In genomic region chr6:149964243-149965190, GRCh38 we compare ENCODE assay signal across 8 cellular contexts. TPM values are rescaled to one million over a fixed set of nuclear protein-coding genes. Genes with fewer than 3 reads are reported as not detected.
DNase-seq lines count a peak whose midpoint lies in the region; ATAC-seq and TF ChIP-seq lines count a peak whose summit lies in the region.

No MANE protein-coding gene starts in this region.

- no peak overlapping the region; the same call in 1 of the 2 replicates for H3K27ac Mint-ChIP-seq in GM23338
- peak overlapping the region; percentile 91 for H3K27ac Mint-ChIP-seq in T-helper 2 cell treated with Interferon-gamma antibody and Interleukin-4, amounts not matched to agents 5 μg/mL and 100 μg/mL, for 36 hours
- no peak overlapping the region for H3K27ac Mint-ChIP-seq in nephron progenitor cell

- no peak overlapping the region for H3K27ac ChIP-seq in GM23338 (ENCODE audit: low read depth)

- peaks cover 6% of the 10 kb centered on the region; the same call in 1 of the 2 replicates for H3K4me1 ChIP-seq in GM23338 (ENCODE audit: insufficient read depth)

- peak overlapping the region; percentile 96 for H2AFZ ChIP-seq in GM23338

- no peaks in the 10 kb centered on the region for H3K9me2 ChIP-seq in GM23338 (ENCODE audit: insufficient read depth)

- no peak for DNase-seq in GM23338 (ENCODE audit: low spot score)
- no peak for DNase-seq in T-helper 2 cell treated with Interferon-gamma antibody and Interleukin-4, amounts not matched to agents 5 μg/mL and 100 μg/mL, for 36 hours (ENCODE audit: low spot score)
- DNase-seq in epithelial cell of esophagus (ENCODE audit: low read depth), result peak; percentile 25
- DNase-seq in nephron progenitor cell, result peak; percentile 42
- no peak for DNase-seq in NCI-H2029 (lab: John Stamatoyannopoulos, UW)
- no peak for DNase-seq in NCI-H510A (lab: John Stamatoyannopoulos, UW)
- DNase-seq in NCI-H226, result no peak

- H3K4me1 Mint-ChIP-seq in GM23338, result peaks cover 21% of the 10 kb centered on the region
- H3K4me1 Mint-ChIP-seq in T-helper 2 cell treated with Interferon-gamma antibody and Interleukin-4, amounts not matched to agents 5 μg/mL and 100 μg/mL, for 36 hours (ENCODE audit: low read depth), result peaks cover 22% of the 10 kb centered on the region
- H3K4me1 Mint-ChIP-seq in nephron progenitor cell, result peaks cover 29% of the 10 kb centered on the region

- H3K4me3 ChIP-seq in GM23338, result peak overlapping the region; percentile 90
- peak overlapping the region; percentile 53 for H3K4me3 ChIP-seq in epithelial cell of esophagus (ENCODE audit: low read length)

- H3K79me2 ChIP-seq in GM23338 (replicated peaks; ENCODE audit: insufficient read depth), result no peaks in the 10 kb centered on the region

- H3K9me3 Mint-ChIP-seq in GM23338, result peaks cover 9% of the 10 kb centered on the region
- no peaks in the 10 kb centered on the region for H3K9me3 Mint-ChIP-seq in T-helper 2 cell treated with Interferon-gamma antibody and Interleukin-4, amounts not matched to agents 5 μg/mL and 100 μg/mL, for 36 hours
- H3K9me3 Mint-ChIP-seq in nephron progenitor cell, result no peaks in the 10 kb centered on the region

- ATAC-seq in GM23338 (peak; percentile 8), GM21737 (IDR thresholded peaks at IDR 0.05; ENCODE audit: unreplicated experiment) (no peak)

- H3K27me3 Mint-ChIP-seq in GM23338 (ENCODE audit: insufficient read depth, low read depth, poor library complexity) (peaks cover 94% of the 10 kb centered on the region), nephron progenitor cell (ENCODE audit: low read depth, poor library complexity) (peaks cover 100% of the 10 kb centered on the region)
- peaks cover 82% of the 10 kb centered on the region for H3K27me3 Mint-ChIP-seq in T-helper 2 cell treated with Interferon-gamma antibody and Interleukin-4, amounts not matched to agents 5 μg/mL and 100 μg/mL, for 36 hours (ENCODE audit: low read depth)

- no peaks in the 10 kb centered on the region; the same call in 1 of the 2 replicates for H4K20me1 ChIP-seq in GM23338 (replicated peaks; ENCODE audit: insufficient read depth)

- no peaks in the 10 kb centered on the region for H3K36me3 ChIP-seq in GM23338 (ENCODE audit: insufficient read depth)

- no peaks in the 10 kb centered on the region for H3K36me3 Mint-ChIP-seq in GM23338 (ENCODE audit: low read depth)
- H3K36me3 Mint-ChIP-seq in T-helper 2 cell treated with Interferon-gamma antibody and Interleukin-4, amounts not matched to agents 5 μg/mL and 100 μg/mL, for 36 hours (ENCODE audit: low read depth), result peaks cover 3% of the 10 kb centered on the region
- H3K36me3 Mint-ChIP-seq in nephron progenitor cell (ENCODE audit: low read depth), result no peaks in the 10 kb centered on the region

- H3F3A ChIP-seq in GM23338 (replicated peaks; ENCODE audit: low read depth), result no peaks in the 10 kb centered on the region; the same call in 1 of the 2 replicates

- no peak for TF ChIP-seq CTCF in GM23338 (conservative IDR thresholded peaks at IDR 0.05; ENCODE audit: low read depth in 2 of 2)
- TF ChIP-seq CTCF in epithelial cell of esophagus (IDR thresholded peaks at IDR 0.05; ENCODE audit: insufficient read depth, low read depth, low read length, missing control alignments), result no peak
- no peak for TF ChIP-seq CTCF in nephron progenitor cell (IDR thresholded peaks at IDR 0.05)

- H3K4me3 Mint-ChIP-seq in GM23338, result peak overlapping the region; percentile 83
- peak overlapping the region; percentile 93 for H3K4me3 Mint-ChIP-seq in T-helper 2 cell treated with Interferon-gamma antibody and Interleukin-4, amounts not matched to agents 5 μg/mL and 100 μg/mL, for 36 hours
- H3K4me3 Mint-ChIP-seq in nephron progenitor cell, result peak overlapping the region; percentile 90

- peaks cover 99% of the 10 kb centered on the region for H3K27me3 ChIP-seq in GM23338 (ENCODE audit: insufficient read depth)

- H3K4me2 ChIP-seq in GM23338, result peak overlapping the region; percentile 98

TF ChIP-seq in GM23338, 12 proteins besides CTCF, POLR2A, EP300 and RAD21 (continues in another document):
- TF ChIP-seq ZNF114 (CRISPR knock-in tag; IDR thresholded peaks at IDR 0.05), result no peak
- no peak for TF ChIP-seq ETS1 (IDR thresholded peaks at IDR 0.05)
- TF ChIP-seq NANOG (IDR thresholded peaks at IDR 0.05; ENCODE audit: borderline replicate concordance), result no peak
- TF ChIP-seq, protein P1, sequence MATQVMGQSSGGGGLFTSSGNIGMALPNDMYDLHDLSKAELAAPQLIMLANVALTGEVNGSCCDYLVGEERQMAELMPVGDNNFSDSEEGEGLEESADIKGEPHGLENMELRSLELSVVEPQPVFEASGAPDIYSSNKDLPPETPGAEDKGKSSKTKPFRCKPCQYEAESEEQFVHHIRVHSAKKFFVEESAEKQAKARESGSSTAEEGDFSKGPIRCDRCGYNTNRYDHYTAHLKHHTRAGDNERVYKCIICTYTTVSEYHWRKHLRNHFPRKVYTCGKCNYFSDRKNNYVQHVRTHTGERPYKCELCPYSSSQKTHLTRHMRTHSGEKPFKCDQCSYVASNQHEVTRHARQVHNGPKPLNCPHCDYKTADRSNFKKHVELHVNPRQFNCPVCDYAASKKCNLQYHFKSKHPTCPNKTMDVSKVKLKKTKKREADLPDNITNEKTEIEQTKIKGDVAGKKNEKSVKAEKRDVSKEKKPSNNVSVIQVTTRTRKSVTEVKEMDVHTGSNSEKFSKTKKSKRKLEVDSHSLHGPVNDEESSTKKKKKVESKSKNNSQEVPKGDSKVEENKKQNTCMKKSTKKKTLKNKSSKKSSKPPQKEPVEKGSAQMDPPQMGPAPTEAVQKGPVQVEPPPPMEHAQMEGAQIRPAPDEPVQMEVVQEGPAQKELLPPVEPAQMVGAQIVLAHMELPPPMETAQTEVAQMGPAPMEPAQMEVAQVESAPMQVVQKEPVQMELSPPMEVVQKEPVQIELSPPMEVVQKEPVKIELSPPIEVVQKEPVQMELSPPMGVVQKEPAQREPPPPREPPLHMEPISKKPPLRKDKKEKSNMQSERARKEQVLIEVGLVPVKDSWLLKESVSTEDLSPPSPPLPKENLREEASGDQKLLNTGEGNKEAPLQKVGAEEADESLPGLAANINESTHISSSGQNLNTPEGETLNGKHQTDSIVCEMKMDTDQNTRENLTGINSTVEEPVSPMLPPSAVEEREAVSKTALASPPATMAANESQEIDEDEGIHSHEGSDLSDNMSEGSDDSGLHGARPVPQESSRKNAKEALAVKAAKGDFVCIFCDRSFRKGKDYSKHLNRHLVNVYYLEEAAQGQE (IDR thresholded peaks at IDR 0.05; ENCODE audit: unreplicated experiment), result no peak

RNA-seq across cellular contexts. Expression of gene ULBP1, which starts 0.8 kb away (rescaled TPM):
- total RNA-seq in GM23338 (2014; rRNA removed; shearing (Covaris generic)), result 1.0 and 1.7 TPM in 2 replicates
- polyA plus RNA-seq in GM23338 (2016; fragmentation: Nextera tagmentation; extraction: Ambion mirVana), result 0.74 and 1.3 TPM in 2 replicates

RNA-seq across cellular contexts. Expression of gene ULBP2, which starts 22.7 kb away (rescaled TPM):
- total RNA-seq in GM23338 (2014; rRNA removed; shearing (Covaris generic)), result 1.1 TPM in 1 of 2 replicates, not detected in the other
- polyA plus RNA-seq in GM23338 (2016; fragmentation: Nextera tagmentation; extraction: Ambion mirVana), result 0.21 TPM in 1 of 2 replicates, not detected in the other

RNA-seq across cellular contexts. Expression of gene RAET1G, which starts 41.6 kb away (rescaled TPM):
- total RNA-seq in GM23338 (2014; rRNA removed; shearing (Covaris generic)), result not detected in 2 replicates
- polyA plus RNA-seq in GM23338 (2016; fragmentation: Nextera tagmentation; extraction: Ambion mirVana), result not detected in 2 replicates

Comparison
In these comparisons a context has a peak if more than half of its experiments do, and no peak if none do; other contexts are left out.
1. DNase-seq: peak in epithelial cell of esophagus (single experiment) and nephron progenitor cell (single experiment); none in GM23338 (single experiment), T-helper 2 cell treated with Interferon-gamma antibody and Interleukin-4, amounts not matched to agents 5 μg/mL and 100 μg/mL, for 36 hours (single experiment), NCI-H2029 (single experiment), NCI-H510A (single experiment) and NCI-H226 (single experiment).
2. Peak in every context shown above with its lines, with median percentiles within 50 percentile points of each other: H3K4me3 Mint-ChIP-seq.